ENCODE assay signal across 9 cellular contexts in the genomic region with DNA sequence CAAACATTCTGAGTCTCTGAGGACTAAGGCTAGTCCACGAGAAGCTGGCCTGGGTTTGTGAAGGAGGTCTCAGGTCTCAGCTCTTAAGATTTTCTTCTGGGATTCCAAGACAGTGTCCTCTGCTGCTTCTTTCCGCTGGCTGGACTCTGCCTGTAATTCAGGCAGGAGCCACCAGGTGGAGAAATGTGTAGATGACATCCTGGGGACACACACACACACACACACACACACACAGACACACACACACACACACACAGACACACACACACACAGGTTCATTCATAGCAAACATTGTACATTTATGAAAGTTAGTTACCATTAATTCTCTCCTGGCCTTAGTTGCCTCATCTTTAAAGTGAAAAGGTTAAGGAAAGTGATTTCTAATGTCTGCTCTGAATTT. TPM values are rescaled to one million over a fixed set of nuclear protein-coding genes. Genes with fewer than 3 reads are reported as not detected.
DNase-seq lines count a peak whose midpoint lies in the region; ATAC-seq, FAIRE-seq and TF ChIP-seq lines count a peak whose summit lies in the region.
"Not testable (repeated sequence)": the region's sequence is repeated elsewhere in the genome, so short reads cannot be mapped to it uniquely, and the experiment has no call there.
"Had no signal": no experiment of that assay in that cellular context is flagged by ENCODE, and none has a peak within 500 bp of the region (broad histone marks: within the 10 kb centered on the region; RNA-seq: fewer than 3 reads in every experiment).

No MANE protein-coding gene starts in this region.

- TF ChIP-seq RAD21 in K562 (CRISPR knock-in tag; conservative IDR thresholded peaks at IDR 0.05 in 1 of 2, IDR thresholded peaks at IDR 0.05 in 1 of 2): peak; percentile 26 to 52; a peak in 3 of 4 replicates

- WGBS in K562 (ENCODE audit: insufficient coverage, low coverage, missing lambda C conversion rate): 0% methylated on average over 2 of the region's 2 CpGs
- 16 to 32% methylated on average over 1 to 2 of the region's 2 CpGs for WGBS in pancreas, 2 donors

- ATAC-seq in K562: peak; percentile 76
- ATAC-seq in foreskin keratinocyte: not testable (repeated sequence)
- ATAC-seq in pancreas: peak in 3 of 4 donors; percentile 46 to 81 (median 50)
- peak; percentile 81 for ATAC-seq in upper lobe of right lung

- H3K4me3 ChIP-seq in DOHH2 (ENCODE audit: low read length); SU-DHL-6 (ENCODE audit: insufficient read depth, low read length, poor library complexity, severe bottlenecking); K562; pancreas; upper lobe of right lung: not testable (repeated sequence)

- in situ Hi-C loops in K562 (cut with MboI): not testable (repeated sequence)

- H3K27me3 ChIP-seq in DOHH2 (ENCODE audit: control insufficient read depth, low read length); SU-DHL-6 (ENCODE audit: low read length); foreskin keratinocyte; pancreas; upper lobe of right lung: not testable (repeated sequence)
- peaks cover 0 to 15% of the 10 kb centered on the region in 2 experiments; a peak in 4 of 5 replicates for H3K27me3 ChIP-seq in K562 (ENCODE audit: control insufficient read depth in 2 of 2, insufficient read depth in 2 of 2, low read length in 2 of 2)

- H3K4me2 ChIP-seq in DOHH2 (ENCODE audit: low read length); SU-DHL-6 (ENCODE audit: low read depth, low read length, poor library complexity, severe bottlenecking); K562 (ENCODE audit: insufficient read depth, low read length): not testable (repeated sequence)

- not testable (repeated sequence) for H2AFZ ChIP-seq in SU-DHL-6 (ENCODE audit: low read depth, low read length, severe bottlenecking); K562 (ENCODE audit: low read depth, low read length)

- not testable (repeated sequence) for BruUV-seq in K562 (replicated peaks; lab: Mats Ljungman, UMichigan)

- DNase-seq in LHCN-M2 (ENCODE audit: low read depth) (peak; percentile 10), K562 (ENCODE audit: extremely low read depth in 1 of 4, low spot score in 3 of 4) (peak in 1 of 4 experiments; percentile 49), pancreas (peak in 1 of 6 donors; percentile 33)
- DNase-seq in activated CD8-positive, alpha-beta memory T cell treated with anti-CD3 and anti-CD28 coated beads, Interleukin-2, amount 50 U/mL, for 48 hours: peak; percentile 74
- not testable (repeated sequence) for DNase-seq in foreskin keratinocyte, upper lobe of right lung

- intact Hi-C loops in K562 (cut with micrococcal nuclease); pancreas (cut with DNase I); upper lobe of right lung (cut with DNase I): not testable (repeated sequence)

- CTCF ChIA-PET in K562 (lab: Yijun Ruan, JAX; ENCODE audit: low intra/inter-chr PET ratio): not testable (repeated sequence)

- not testable (repeated sequence) for TF ChIP-seq EP300 in K562 (IDR thresholded peaks at IDR 0.05; ENCODE audit: low read length)

- not testable (repeated sequence) for H3K79me2 ChIP-seq in DOHH2 (ENCODE audit: control insufficient read depth, low read length); SU-DHL-6 (ENCODE audit: insufficient read depth, low read length); K562 (ENCODE audit: control insufficient read depth, insufficient read depth, low read length)

- H3K9me3 ChIP-seq in DOHH2 (ENCODE audit: control insufficient read depth, insufficient read depth, low read length); SU-DHL-6 (ENCODE audit: insufficient read depth, low read length); K562 (replicated peaks; ENCODE audit: control insufficient read depth, insufficient read depth, low read depth, low read length); pancreas; upper lobe of right lung: not testable (repeated sequence)

- not testable (repeated sequence) for TF ChIP-seq POLR2A in K562 (conservative IDR thresholded peaks at IDR 0.05)

- H3K4me1 ChIP-seq in DOHH2 (ENCODE audit: control insufficient read depth, low read length); K562 (replicated peaks in 1 of 2; ENCODE audit: control insufficient read depth in 2 of 2, insufficient read depth in 2 of 2, low read length in 2 of 2); pancreas; upper lobe of right lung: not testable (repeated sequence)
- peaks cover 10% of the 10 kb centered on the region for H3K4me1 ChIP-seq in foreskin keratinocyte

- not testable (repeated sequence) for FAIRE-seq in K562 (lab: Jason Lieb, UNC); pancreas (lab: Jason Lieb, UNC)

- not testable (repeated sequence) for H4K20me1 ChIP-seq in DOHH2 (ENCODE audit: control insufficient read depth, insufficient read depth, low read depth, low read length); SU-DHL-6 (ENCODE audit: low read depth, low read length); K562 (replicated peaks; ENCODE audit: control insufficient read depth, insufficient read depth, low read length)

- H3K36me3 ChIP-seq in DOHH2 (ENCODE audit: control insufficient read depth, low read length); SU-DHL-6 (ENCODE audit: low read length); K562 (ENCODE audit: control insufficient read depth, insufficient read depth, low read length); pancreas; upper lobe of right lung: not testable (repeated sequence)

- peak; percentile 62 for TF ChIP-seq CTCF in DOHH2 (IDR thresholded peaks at IDR 0.05; ENCODE audit: low read depth, low read length, poor library complexity, severe bottlenecking)
- TF ChIP-seq CTCF in SU-DHL-6 (IDR thresholded peaks at IDR 0.05; ENCODE audit: insufficient read depth, low read length, poor library complexity, severe bottlenecking): peak; percentile 26
- peak; percentile 46 to 59 (median 49); a peak in 5 of 6 replicates for TF ChIP-seq CTCF in K562 (IDR thresholded peaks at IDR 0.05 in 2 of 3, conservative IDR thresholded peaks at IDR 0.05 in 1 of 3; ENCODE audit: insufficient read depth in 2 of 3, low read depth in 1 of 3, low read length in 3 of 3)
- TF ChIP-seq CTCF in foreskin keratinocyte (conservative IDR thresholded peaks at IDR 0.05): peak; percentile 30
- not testable (repeated sequence) for TF ChIP-seq CTCF in pancreas (IDR thresholded peaks at IDR 0.05); upper lobe of right lung (IDR thresholded peaks at IDR 0.05)

- not testable (repeated sequence) for H3F3A ChIP-seq in DOHH2 (ENCODE audit: control insufficient read depth, insufficient read depth); SU-DHL-6 (ENCODE audit: insufficient read depth)

- H3K9me1 ChIP-seq in K562 (ENCODE audit: control insufficient read depth, insufficient read depth, low read length): not testable (repeated sequence)

- H3K27ac ChIP-seq in DOHH2 (ENCODE audit: low read depth, low read length); SU-DHL-6 (ENCODE audit: low read depth, low read length); K562 (ENCODE audit: extremely low read depth, low read depth, low read length); foreskin keratinocyte; pancreas; upper lobe of right lung: not testable (repeated sequence)

- not testable (repeated sequence) for H3K9ac ChIP-seq in SU-DHL-6 (ENCODE audit: low read length); K562 (ENCODE audit: insufficient read depth in 1 of 2, low read depth in 2 of 2, low read length in 2 of 2)

- POLR2A ChIA-PET in K562 (lab: Yijun Ruan, JAX): not testable (repeated sequence)

- H3K9me2 ChIP-seq in DOHH2 (replicated peaks; ENCODE audit: control insufficient read depth, low read length); SU-DHL-6 (replicated peaks; ENCODE audit: insufficient read depth, low read length): not testable (repeated sequence)

TF ChIP-seq in K562, 482 proteins besides CTCF, POLR2A, EP300 and RAD21 (continues in another document):
- TF ChIP-seq DPF2 (IDR thresholded peaks at IDR 0.05): 0 out of 2 replicates have a peak, but pooled peaks have one; percentile 19
- peak; percentile 42; the same call in 1 of the 2 replicates for TF ChIP-seq ETV1 (tag; conservative IDR thresholded peaks at IDR 0.05; ENCODE audit: low read depth)
- TF ChIP-seq NCOR1 (IDR thresholded peaks at IDR 0.05): 0 out of 2 replicates have a peak, but pooled peaks have one; percentile 15

RNA-seq across cellular contexts. Expression of gene PAX8, which starts 18.9 kb away (rescaled TPM):
- total RNA-seq in LHCN-M2 (2014; rRNA removed) (2.3 and 4.2 TPM in 2 replicates), K562 (2014; rRNA removed) (1.1 and 1.7 TPM in 2 replicates), K562 (2014; rRNA removed; fragmentation: Illumina TruSeq; extraction: Trizol) (0.38 and 0.40 TPM in 2 replicates), K562 (2015; rRNA removed; fragmentation: Illumina TruSeq; extraction: Trizol) (0.51 and 0.60 TPM in 2 replicates), K562 (2021) (1.3 and 2.1 TPM in 2 replicates), foreskin keratinocyte (5.6 and 7.0 TPM in 2 replicates), pancreas (under 1 TPM in 4 of 6 donors, not detected in 2; 0.28 to 1.00 (median 0.55) TPM), upper lobe of right lung (1.6 TPM)
- polyA plus RNA-seq in LHCN-M2 (2012): 12.6 TPM
- 0.79 and 1.4 TPM in 2 replicates for total RNA-seq in K562 (2011; cell fraction: chromatin; rRNA removed; ENCODE audit: low replicate concordance)
- total RNA-seq in K562 (2011; cell fraction: nucleolus; rRNA removed): 0.66 and 0.83 TPM in 2 replicates
- 0.51 and 2.8 TPM in 2 replicates for total RNA-seq in K562 (2011; cell fraction: nucleoplasm; rRNA removed)
- polyA plus RNA-seq in K562 (2011; rRNA removed) (0.47 and 0.83 TPM in 2 replicates), K562 (2014; fragmentation: Illumina TruSeq; extraction: Trizol) (1.1 and 1.6 TPM in 2 replicates), K562 (2014; fragmentation: Nextera tagmentation; extraction: Ambion mirVana) (under 1 TPM; 0.13 to 0.34 TPM), K562 (2014; rRNA removed) (0.78 and 1.3 TPM in 2 replicates), foreskin keratinocyte (4.5 and 5.7 TPM in 2 replicates), pancreas (1 to 10 TPM in 1 of 2 donors, under 1 TPM in 1; 0.23 to 1.1 TPM)
- polyA plus RNA-seq in K562 (2011; cell fraction: cytosol; rRNA removed): 1.0 TPM in 2 replicates
- polyA plus RNA-seq in K562 (2011; cell fraction: nucleus; rRNA removed): 0.58 and 1.2 TPM in 2 replicates
- polyA plus RNA-seq in K562 (2012): 10.1 and 10.3 TPM in 2 replicates
- polyA minus RNA-seq in K562 (2011; rRNA and poly(A)+ RNA removed): 0.46 and 0.81 TPM in 2 replicates
- 0.95 and 1.2 TPM in 2 replicates for polyA minus RNA-seq in K562 (2011; cell fraction: cytosol; rRNA and poly(A)+ RNA removed)
- polyA minus RNA-seq in K562 (2011; cell fraction: nucleus; rRNA and poly(A)+ RNA removed): 0.67 and 0.89 TPM in 2 replicates
- total RNA-seq: temporal lobe had no signal
